In genomic region chr7:98802088-98802780, GRCh38 we compare ENCODE assay signal across 1 cellular context.
TF ChIP-seq lines count a peak whose summit lies in the region.

No MANE protein-coding gene starts in this region.

TF ChIP-seq in H1, 55 proteins besides CTCF, POLR2A, EP300 and RAD21 (continued from another document):
- no peak for TF ChIP-seq CHD7 (IDR thresholded peaks at IDR 0.05; ENCODE audit: insufficient replicate concordance, low read length)
- no peak for TF ChIP-seq CREB1 (IDR thresholded peaks at IDR 0.05)
